10 cellular contexts compared by ENCODE assay signal in genomic region chr15:83365370-83365938, GRCh38.
A peak's percentile ranks its signal among the peaks of the same experiment; 100 is the strongest.
DNase-seq lines count a peak whose midpoint lies in the region; ATAC-seq and TF ChIP-seq lines count a peak whose summit lies in the region.
"Had no signal": no experiment of that assay in that cellular context is flagged by ENCODE, and none has a peak within 500 bp of the region (broad histone marks: within the 10 kb centered on the region; RNA-seq: fewer than 3 reads in every experiment).

No MANE protein-coding gene starts in this region.

- no peaks in the 10 kb centered on the region for H3K36me3 Mint-ChIP-seq in CD8-positive, alpha-beta memory T cell
- no peaks in the 10 kb centered on the region for H3K36me3 Mint-ChIP-seq in MCF 10A (ENCODE audit: insufficient read depth, unreplicated experiment)

- no peak for ATAC-seq in GM18907 (IDR thresholded peaks at IDR 0.05; ENCODE audit: unreplicated experiment)

- no peaks in the 10 kb centered on the region for H3K4me1 ChIP-seq in CD8-positive, alpha-beta memory T cell (ENCODE audit: insufficient read depth, low read length)

- H3K27me3 Mint-ChIP-seq in CD8-positive, alpha-beta memory T cell: peaks cover 22 to 59% of the 10 kb centered on the region in 2 donors
- no peaks in the 10 kb centered on the region for H3K27me3 Mint-ChIP-seq in MCF 10A (ENCODE audit: insufficient read depth, unreplicated experiment)

- no peaks in the 10 kb centered on the region for H3K36me3 ChIP-seq in CD8-positive, alpha-beta memory T cell (ENCODE audit: insufficient read depth, low read length)
- H3K36me3 ChIP-seq: neutrophil had no signal

- POLR2A ChIA-PET in CD8-positive, alpha-beta memory T cell (lab: Charles Lee): interaction anchor here (0.7 kb wide), 1 partner anchor 41 kb away, joined by 3 read pairs; no protein-coding TSS in a partner anchor
- POLR2A ChIA-PET in MCF 10A (lab: Yijun Ruan, JAX): interaction anchor here (0.6 to 6.0 kb wide), 24 partner anchors 8 to 355 kb away, joined by 3 to 96 read pairs (median 5); partner anchors contain the start of gene BNC1

- TF ChIP-seq CTCF in NB4 (IDR thresholded peaks at IDR 0.05; ENCODE audit: low read depth, low read length): no peak
- TF ChIP-seq CTCF in MCF 10A (IDR thresholded peaks at IDR 0.05; ENCODE audit: unreplicated experiment): no peak

- H3K4me3 Mint-ChIP-seq in CD8-positive, alpha-beta memory T cell: peak overlapping the region in 6 of 7 donors; percentile 33 to 81 (median 62)
- H3K4me3 Mint-ChIP-seq in MCF 10A (ENCODE audit: unreplicated experiment): peak overlapping the region; percentile 74

- no peak for TF ChIP-seq POLR2A in NB4 (IDR thresholded peaks at IDR 0.05; ENCODE audit: extremely low read depth, insufficient read length)

- CTCF ChIA-PET in CD8-positive, alpha-beta memory T cell (lab: Charles Lee): no interaction called here
- CTCF ChIA-PET in MCF 10A (lab: Yijun Ruan, JAX): interaction anchor here (0.7 to 2.1 kb wide), 6 partner anchors 9 to 76 kb away, joined by 3 to 11 read pairs (median 4); no protein-coding TSS in a partner anchor

- no peak for DNase-seq in CD8-positive, alpha-beta memory T cell
- peak; percentile 69 for DNase-seq in NB4 (ENCODE audit: low read depth)
- DNase-seq in MCF 10A (ENCODE audit: unreplicated experiment): peak; percentile 72
- DNase-seq in iPS-NIHi7 (ENCODE audit: extremely low spot score): peak; percentile 54
- peak; percentile 5 for DNase-seq in stimulated activated CD4-positive, alpha-beta T cell treated with anti-CD3 and anti-CD28 coated beads, Interleukin-4, amount 100 ng/mL, for 1 hour
- no peak for DNase-seq in NCI-H1048 (lab: John Stamatoyannopoulos, UW)
- no peak for DNase-seq in GDM1 (lab: John Stamatoyannopoulos, UW)

- H3K9me3 Mint-ChIP-seq in CD8-positive, alpha-beta memory T cell: peaks cover 0 to 9% (median 0%) of the 10 kb centered on the region in 5 donors
- H3K9me3 Mint-ChIP-seq in MCF 10A (ENCODE audit: unreplicated experiment): no peaks in the 10 kb centered on the region
- H3K9me3 Mint-ChIP-seq: IgD-negative memory B cell had no signal

- H3K27ac ChIP-seq in CD8-positive, alpha-beta memory T cell (ENCODE audit: low read depth, low read length): no peak overlapping the region
- H3K27ac ChIP-seq: neutrophil had no signal

- H3K27ac Mint-ChIP-seq in CD8-positive, alpha-beta memory T cell: no peak overlapping the region
- peak overlapping the region; percentile 95 for H3K27ac Mint-ChIP-seq in MCF 10A (ENCODE audit: low read depth, unreplicated experiment)
- H3K27ac Mint-ChIP-seq: IgD-negative memory B cell had no signal

- no TSS peak for BruUV-seq in MCF 10A (replicated peaks; lab: Mats Ljungman, UMichigan)

- no peaks in the 10 kb centered on the region for H3K9me3 ChIP-seq in CD8-positive, alpha-beta memory T cell (ENCODE audit: low read length)
- H3K9me3 ChIP-seq: neutrophil had no signal

- H3K4me1 Mint-ChIP-seq in CD8-positive, alpha-beta memory T cell: peaks cover 11 to 20% (median 15%) of the 10 kb centered on the region in 3 donors
- H3K4me1 Mint-ChIP-seq in MCF 10A (ENCODE audit: insufficient read depth, unreplicated experiment): peaks cover 29% of the 10 kb centered on the region

- no peak overlapping the region for H3K4me3 ChIP-seq in CD8-positive, alpha-beta memory T cell (ENCODE audit: low read length)
- peak overlapping the region; percentile 9 for H3K4me3 ChIP-seq in NB4 (ENCODE audit: low read depth, low read length)

- peaks cover 10% of the 10 kb centered on the region for H3K27me3 ChIP-seq in CD8-positive, alpha-beta memory T cell (ENCODE audit: insufficient read depth, low read length, poor library complexity, severe bottlenecking)

- intact Hi-C loops in MCF 10A (cut with micrococcal nuclease): loop anchor here (1.0 kb wide), 1 partner anchor 80 kb away; no protein-coding TSS in a partner anchor

Comparison
In these comparisons a context has a peak if more than half of its experiments do, and no peak if none do; other contexts are left out.
1. DNase-seq: peak in NB4 (single experiment), MCF 10A (single experiment), iPS-NIHi7 (single experiment) and stimulated activated CD4-positive, alpha-beta T cell treated with anti-CD3 and anti-CD28 coated beads, Interleukin-4, amount 100 ng/mL, for 1 hour (single experiment); none in CD8-positive, alpha-beta memory T cell (0 of 5), NCI-H1048 (single experiment) and GDM1 (single experiment).